ENCODE assay signal across 8 cellular contexts in the genomic region with DNA sequence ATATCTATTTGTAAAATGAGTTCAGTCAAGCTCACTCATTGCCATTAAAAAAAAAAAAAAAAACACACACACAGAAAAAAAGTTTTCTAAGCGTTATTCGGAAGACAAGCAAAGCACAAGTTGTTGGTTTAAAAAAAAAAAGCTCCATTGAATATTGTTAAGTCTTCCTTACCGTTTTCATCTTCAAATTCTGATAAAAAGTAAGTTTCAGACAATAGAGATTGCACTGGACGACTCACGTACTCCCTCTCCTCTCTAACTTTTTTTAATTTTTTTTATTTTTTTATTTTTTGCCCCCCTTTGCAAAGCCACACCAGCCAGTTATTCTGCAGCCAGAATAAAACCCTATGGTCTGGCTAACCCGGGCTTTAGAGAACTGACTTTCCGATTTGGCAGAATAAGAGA. TPM values are rescaled to one million over a fixed set of nuclear protein-coding genes. Genes with fewer than 3 reads are reported as not detected.
DNase-seq lines count a peak whose midpoint lies in the region; ATAC-seq, FAIRE-seq and TF ChIP-seq lines count a peak whose summit lies in the region.

No MANE protein-coding gene starts in this region.

- H3K27me3 ChIP-seq in A673 (replicated peaks; ENCODE audit: insufficient read depth, low read depth, low read length, poor library complexity), result no peaks in the 10 kb centered on the region
- H3K27me3 ChIP-seq in MM.1S (replicated peaks; ENCODE audit: insufficient read depth, low read length), result no peaks in the 10 kb centered on the region
- H3K27me3 ChIP-seq in trophoblast cell (ENCODE audit: insufficient read depth, low read length), result no peaks in the 10 kb centered on the region

- peak overlapping the region; percentile 58 for H2BK120ac ChIP-seq in trophoblast cell (ENCODE audit: insufficient read depth, low read length, poor library complexity)

- no CpG with 5 or more reads among the region's 7 CpGs for WGBS in trophoblast cell (ENCODE audit: extremely low coverage, insufficient coverage, insufficient read length)

- POLR2A ChIA-PET in A673 (lab: Charles Lee; ENCODE audit: low non-redundant PET), result interaction anchor here (0.8 kb wide), 1 partner anchor 194 kb away, joined by 3 read pairs; no protein-coding TSS in a partner anchor

- H3K79me2 ChIP-seq in MM.1S (ENCODE audit: low read length) (no peaks in the 10 kb centered on the region), trophoblast cell (ENCODE audit: control insufficient read depth, insufficient read depth, low read length, poor library complexity) (peaks cover 7% of the 10 kb centered on the region)

- FAIRE-seq in RCC 7860 (lab: Jason Lieb, UNC), result no peak

- BruUV-seq in A673 (replicated peaks; lab: Mats Ljungman, UMichigan), result TSS peak; percentile 26

- H3K36me3 ChIP-seq in A673 (ENCODE audit: insufficient read depth, low read length, poor library complexity, severe bottlenecking), result no peaks in the 10 kb centered on the region
- H3K36me3 ChIP-seq in MM.1S (replicated peaks; ENCODE audit: insufficient read depth, low read length), result no peaks in the 10 kb centered on the region
- no peaks in the 10 kb centered on the region for H3K36me3 ChIP-seq in trophoblast cell (ENCODE audit: control insufficient read depth in 1 of 2, insufficient read depth in 2 of 2, low read length in 2 of 2)

- H4K8ac ChIP-seq in trophoblast cell (ENCODE audit: low read depth, low read length), result no peak overlapping the region

- no peak overlapping the region for H4K12ac ChIP-seq in trophoblast cell (ENCODE audit: low read depth, low read length)

- no peaks in the 10 kb centered on the region for H3K9me2 ChIP-seq in MM.1S (replicated peaks; ENCODE audit: insufficient read depth, low read length)

- H3K14ac ChIP-seq in trophoblast cell (ENCODE audit: low read length), result no peak overlapping the region

- H2AK5ac ChIP-seq in trophoblast cell (ENCODE audit: low read length), result no peak overlapping the region

- no peaks in the 10 kb centered on the region for H3K9me3 ChIP-seq in A673 (ENCODE audit: low read depth, low read length, poor library complexity, severe bottlenecking)
- H3K9me3 ChIP-seq in MM.1S (replicated peaks; ENCODE audit: insufficient read depth, low read length), result no peaks in the 10 kb centered on the region
- H3K9me3 ChIP-seq in trophoblast cell (ENCODE audit: insufficient read depth, low read depth, low read length), result peaks cover 2% of the 10 kb centered on the region

- H4K91ac ChIP-seq in trophoblast cell (ENCODE audit: low read depth, low read length), result peak overlapping the region; percentile 1

- no peak for TF ChIP-seq CTCF in A673 (conservative IDR thresholded peaks at IDR 0.05; ENCODE audit: low read depth, low read length)
- TF ChIP-seq CTCF in MM.1S (IDR thresholded peaks at IDR 0.05; ENCODE audit: low read length), result no peak

- H3K4ac ChIP-seq in trophoblast cell (ENCODE audit: low read depth, low read length), result no peak overlapping the region

- H3K23ac ChIP-seq in trophoblast cell (ENCODE audit: low read length), result no peak overlapping the region

- DNase-seq in A673 (ENCODE audit: low spot score) (no peak), MM.1S (no peak), epithelial cell of prostate (ENCODE audit: low read depth, low spot score) (no peak), trophoblast cell (no peak), HCEC 1CT (no peak), RCC 7860 (ENCODE audit: low spot score) (no peak), NCI-H748 treated with DMSO at 0.1 percent for 48 hours (lab: John Stamatoyannopoulos, UW) (no peak)

- peak overlapping the region; percentile 31; the same call in 1 of the 2 replicates for H3K9ac ChIP-seq in MM.1S (ENCODE audit: low read length)
- peak overlapping the region; percentile 86 for H3K9ac ChIP-seq in trophoblast cell (ENCODE audit: low read length)

- H3F3A ChIP-seq in MM.1S (ENCODE audit: insufficient read depth, low read length), result peaks cover 4% of the 10 kb centered on the region; the same call in 1 of the 2 replicates

- no peak overlapping the region for H2BK5ac ChIP-seq in trophoblast cell (ENCODE audit: low read depth, low read length, poor library complexity)

- peak overlapping the region; percentile 57 for H3K4me3 ChIP-seq in A673 (ENCODE audit: low read depth, low read length, poor library complexity, severe bottlenecking)
- peak overlapping the region; percentile 75 for H3K4me3 ChIP-seq in MM.1S (ENCODE audit: low read length)
- H3K4me3 ChIP-seq in trophoblast cell (ENCODE audit: low read depth, low read length), result peak overlapping the region; percentile 57

- H3K27ac ChIP-seq in A673 (ENCODE audit: low read depth, low read length, poor library complexity, severe bottlenecking) (no peak overlapping the region), MM.1S (ENCODE audit: low read length) (no peak overlapping the region), epithelial cell of prostate (peak overlapping the region; percentile 65), trophoblast cell (ENCODE audit: low read depth, low read length) (peak overlapping the region; percentile 92)

- intact Hi-C loops in A673 (cut with micrococcal nuclease; ENCODE audit: unreplicated experiment), result loop anchor here (5.0 kb wide), 3 partner anchors 379 to 844 kb away; no protein-coding TSS in a partner anchor

- ATAC-seq in GM19438 (IDR thresholded peaks at IDR 0.05; ENCODE audit: low read depth, unreplicated experiment), result peak; percentile 21

- H3K79me1 ChIP-seq in trophoblast cell (ENCODE audit: low read length), result peaks cover 15% of the 10 kb centered on the region

- H3K4me1 ChIP-seq in A673 (ENCODE audit: insufficient read depth, low read length, poor library complexity, severe bottlenecking), result peaks cover 9% of the 10 kb centered on the region
- H3K4me1 ChIP-seq in MM.1S (ENCODE audit: low read length), result peaks cover 6% of the 10 kb centered on the region; the same call in 1 of the 2 replicates
- peaks cover 2 to 4% of the 10 kb centered on the region in 2 experiments for H3K4me1 ChIP-seq in trophoblast cell (ENCODE audit: control insufficient read depth in 1 of 2, insufficient read depth in 2 of 2, low read length in 2 of 2)

- CTCF ChIA-PET in A673 (lab: Charles Lee), result no interaction called here

- H4K20me1 ChIP-seq in MM.1S (ENCODE audit: insufficient read depth, low read length), result no peaks in the 10 kb centered on the region

- H3K4me2 ChIP-seq in MM.1S (ENCODE audit: low read depth, low read length), result peak overlapping the region; percentile 89
- peak overlapping the region; percentile 94 for H3K4me2 ChIP-seq in trophoblast cell (ENCODE audit: low read length)

- no peak overlapping the region for H3K18ac ChIP-seq in trophoblast cell (ENCODE audit: low read length)

- H2BK12ac ChIP-seq in trophoblast cell (ENCODE audit: low read length), result no peak overlapping the region

- H2AFZ ChIP-seq in MM.1S (ENCODE audit: low read length), result peak overlapping the region; percentile 93
- no peak overlapping the region for H2AFZ ChIP-seq in trophoblast cell (ENCODE audit: insufficient read depth, low read length, poor library complexity)

RNA-seq across cellular contexts. Expression of a gene that starts 0.5 kb away (rescaled TPM):
- 2.6 and 2.8 TPM in 2 replicates for total RNA-seq in A673 (2021)
- polyA plus RNA-seq in trophoblast cell (2013), result 31.5 and 32.4 TPM in 2 replicates

Comparison
In these comparisons a context has a peak if more than half of its experiments do, and no peak if none do; other contexts are left out.
1. H3K27ac ChIP-seq: peak in epithelial cell of prostate (single experiment) and trophoblast cell (single experiment); none in A673 (single experiment) and MM.1S (single experiment).
2. Peak in every context shown above with its lines, with median percentiles within 50 percentile points of each other: H3K4me3 ChIP-seq.